ENCODE assay signal across 25 cellular contexts in genomic region chr19:47375694-47376588, GRCh38. TPM values are rescaled to one million over a fixed set of nuclear protein-coding genes. Genes with fewer than 3 reads are reported as not detected.
"Had no signal": no experiment of that assay in that cellular context is flagged by ENCODE, and none has a peak within 500 bp of the region (broad histone marks: within the 10 kb centered on the region; RNA-seq: fewer than 3 reads in every experiment).

No MANE protein-coding gene starts in this region.

- H3K27me3 Mint-ChIP-seq: activated CD4-positive, alpha-beta memory T cell treated with anti-CD3 and anti-CD28 coated beads, Interleukin-2, amount 10 ng/mL, durations not matched to agents 7 days and 5 days; dendritic cell treated with granulocyte-macrophage colony-stimulating factor and Interleukin-4, amounts not matched to agents 40 ng/mL and 50 ng/mL, for 4 days; naive thymus-derived CD8-positive, alpha-beta T cell; type B pancreatic cell had no signal

- H3K9ac ChIP-seq: parathyroid adenoma had no signal

- DNase-seq: activated CD4-positive, alpha-beta memory T cell treated with anti-CD3 and anti-CD28 coated beads, Interleukin-2, amount 10 ng/mL, durations not matched to agents 7 days and 5 days; activated CD4-positive, alpha-beta T cell treated with anti-CD3 and anti-CD28 coated beads for 48 hours; activated gamma-delta T cell; activated naive CD4-positive, alpha-beta T cell treated with anti-CD3 and anti-CD28 coated beads, Interleukin-2, amount 50 U/mL, for 16 hours; brain microvascular endothelial cell; effector CD4-positive, alpha-beta T cell; foreskin keratinocyte; immature natural killer cell; mammary epithelial cell; naive thymus-derived CD8-positive, alpha-beta T cell; sigmoid colon; stimulated activated CD4-positive, alpha-beta T cell treated with anti-CD3 and anti-CD28 coated beads, Interleukin-15, amount 100 ng/mL, for 24 hours; stimulated activated naive CD4-positive, alpha-beta T cell; testis had no signal

- H3K9me3 Mint-ChIP-seq: activated CD4-positive, alpha-beta memory T cell treated with anti-CD3 and anti-CD28 coated beads, Interleukin-2, amount 10 ng/mL, durations not matched to agents 7 days and 5 days; dendritic cell treated with granulocyte-macrophage colony-stimulating factor and Interleukin-4, amounts not matched to agents 40 ng/mL and 50 ng/mL, for 4 days; mesothelial cell of epicardium; naive thymus-derived CD8-positive, alpha-beta T cell; type B pancreatic cell had no signal

- H3K9me3 ChIP-seq: adrenal gland, ascending aorta, left lung, sigmoid colon, testis, vagina had no signal

- H3K4me3 Mint-ChIP-seq: activated CD4-positive, alpha-beta memory T cell treated with anti-CD3 and anti-CD28 coated beads, Interleukin-2, amount 10 ng/mL, durations not matched to agents 7 days and 5 days; dendritic cell treated with granulocyte-macrophage colony-stimulating factor and Interleukin-4, amounts not matched to agents 40 ng/mL and 50 ng/mL, for 4 days; immature natural killer cell; mesothelial cell of epicardium; naive thymus-derived CD8-positive, alpha-beta T cell; type B pancreatic cell had no signal

- ATAC-seq: foreskin keratinocyte; left lung; naive thymus-derived CD8-positive, alpha-beta T cell had no signal

- H3K79me2 ChIP-seq: hepatocyte, parathyroid adenoma had no signal

- H3K4me2 ChIP-seq: hepatocyte, smooth muscle cell had no signal

- H3K4me3 ChIP-seq: adrenal gland, ascending aorta, hepatocyte, left lung, sigmoid colon, smooth muscle cell, testis, vagina had no signal

- H2AFZ ChIP-seq: hepatocyte, parathyroid adenoma had no signal

- H3K27me3 ChIP-seq: adrenal gland, ascending aorta, brain microvascular endothelial cell, foreskin keratinocyte, hepatocyte, left lung, sigmoid colon, testis, vagina had no signal

- H3K27ac Mint-ChIP-seq: activated CD4-positive, alpha-beta memory T cell treated with anti-CD3 and anti-CD28 coated beads, Interleukin-2, amount 10 ng/mL, durations not matched to agents 7 days and 5 days; dendritic cell treated with granulocyte-macrophage colony-stimulating factor and Interleukin-4, amounts not matched to agents 40 ng/mL and 50 ng/mL, for 4 days; immature natural killer cell; mesothelial cell of epicardium; type B pancreatic cell had no signal

- H3K4me1 ChIP-seq: ascending aorta, foreskin keratinocyte, parathyroid adenoma, vagina had no signal

- H3K27ac ChIP-seq: ascending aorta, brain microvascular endothelial cell, foreskin keratinocyte, hepatocyte, parathyroid adenoma, testis, vagina had no signal

- H3K4me1 Mint-ChIP-seq: activated CD4-positive, alpha-beta memory T cell treated with anti-CD3 and anti-CD28 coated beads, Interleukin-2, amount 10 ng/mL, durations not matched to agents 7 days and 5 days; mesothelial cell of epicardium had no signal

RNA-seq across cellular contexts. Expression of gene MEIS3, which starts 43.4 kb away (rescaled TPM):
- total RNA-seq: naive thymus-derived CD8-positive, alpha-beta T cell had no signal
- polyA plus RNA-seq: immature natural killer cell; naive thymus-derived CD8-positive, alpha-beta T cell had no signal

RNA-seq across cellular contexts. Expression of gene C5AR2, which starts 44.0 kb away (rescaled TPM):
- total RNA-seq: foreskin keratinocyte, kidney epithelial cell, mesothelial cell of epicardium had no signal
- polyA plus RNA-seq: foreskin keratinocyte; hepatocyte; naive thymus-derived CD8-positive, alpha-beta T cell; smooth muscle cell had no signal
